11 cellular contexts compared by ENCODE assay signal in the genomic region with DNA sequence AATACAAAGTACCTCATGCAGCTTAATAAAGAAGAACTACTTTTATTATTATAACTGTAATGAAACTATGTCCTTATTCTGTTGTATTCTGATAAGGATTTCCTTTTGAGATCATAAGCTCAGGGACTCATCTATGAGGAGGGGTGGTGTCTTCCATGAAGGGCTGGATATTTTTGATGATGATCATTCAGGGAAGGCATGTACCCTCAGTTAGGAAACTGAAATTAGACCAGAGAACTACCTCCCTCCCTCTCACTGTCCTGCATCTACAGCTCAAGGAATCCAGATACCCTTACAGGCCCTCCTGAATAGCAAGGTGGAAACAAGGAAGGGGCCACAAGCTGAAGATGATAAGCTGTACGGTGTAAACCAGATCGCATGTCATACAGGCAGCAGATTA.
DNase-seq lines count a peak whose midpoint lies in the region; ATAC-seq and TF ChIP-seq lines count a peak whose summit lies in the region.
"Had no signal": no experiment of that assay in that cellular context is flagged by ENCODE, and none has a peak within 500 bp of the region (broad histone marks: within the 10 kb centered on the region; RNA-seq: fewer than 3 reads in every experiment).

No MANE protein-coding gene starts in this region.

- H3K4me1 Mint-ChIP-seq in immature natural killer cell = peaks cover 26 to 44% of the 10 kb centered on the region in 2 donors

- H3K27me3 ChIP-seq in SJSA1 (replicated peaks) (no peaks in the 10 kb centered on the region), skeletal muscle tissue (ENCODE audit: control insufficient read depth in 3 of 3, insufficient read depth in 3 of 3, low read length in 3 of 3) (no peaks in the 10 kb centered on the region)

- H3K36me3 Mint-ChIP-seq in immature natural killer cell = no peaks in the 10 kb centered on the region
- H3K36me3 Mint-ChIP-seq: activated naive CD8-positive, alpha-beta T cell treated with anti-CD3 and anti-CD28 coated beads, Interleukin-2, amount 10 ng/mL, durations not matched to agents 7 days and 5 days had no signal

- H3K4me3 Mint-ChIP-seq in immature natural killer cell = no peak overlapping the region
- H3K4me3 Mint-ChIP-seq: activated naive CD8-positive, alpha-beta T cell treated with anti-CD3 and anti-CD28 coated beads, Interleukin-2, amount 10 ng/mL, durations not matched to agents 7 days and 5 days; stimulated activated effector memory CD8-positive, alpha-beta T cell treated with anti-CD3 and anti-CD28 coated beads, Interleukin-12 subunit alpha, Interleukin-12 subunit beta, amount 100 ng/mL, for 72 hours had no signal

- H3K4me3 ChIP-seq in HEK293 (ENCODE audit: low read depth, low read length) = no peak overlapping the region
- H3K4me3 ChIP-seq in SJSA1 = no peak overlapping the region
- peak overlapping the region; percentile 12 to 55 (median 23) for H3K4me3 ChIP-seq in skeletal muscle tissue (ENCODE audit: low read length in 3 of 3)

- H3K4me1 ChIP-seq in HEK293 (ENCODE audit: control insufficient read depth, insufficient read depth, low read length) = no peaks in the 10 kb centered on the region
- H3K4me1 ChIP-seq in SJSA1 (replicated peaks) = peaks cover 49% of the 10 kb centered on the region
- peaks cover 26 to 51% (median 46%) of the 10 kb centered on the region in 3 donors for H3K4me1 ChIP-seq in skeletal muscle tissue (ENCODE audit: control insufficient read depth in 3 of 3, insufficient read depth in 3 of 3, low read length in 3 of 3)

- H3K9ac ChIP-seq in skeletal muscle tissue (ENCODE audit: low read depth in 1 of 3, low read length in 3 of 3) = peak overlapping the region; percentile 35 to 68 (median 57)

- H3K27ac Mint-ChIP-seq in immature natural killer cell = peak overlapping the region in 4 of 6 donors; percentile 7 to 64 (median 28)
- H3K27ac Mint-ChIP-seq: activated naive CD8-positive, alpha-beta T cell treated with anti-CD3 and anti-CD28 coated beads, Interleukin-2, amount 10 ng/mL, durations not matched to agents 7 days and 5 days had no signal

- H3K9me3 Mint-ChIP-seq in immature natural killer cell = no peaks in the 10 kb centered on the region
- H3K9me3 Mint-ChIP-seq: activated naive CD8-positive, alpha-beta T cell treated with anti-CD3 and anti-CD28 coated beads, Interleukin-2, amount 10 ng/mL, durations not matched to agents 7 days and 5 days; stimulated activated effector memory CD8-positive, alpha-beta T cell treated with anti-CD3 and anti-CD28 coated beads, Interleukin-12 subunit alpha, Interleukin-12 subunit beta, amount 100 ng/mL, for 72 hours had no signal

- H3K27ac ChIP-seq in HEK293 (ENCODE audit: extremely low read depth, low read depth, low read length) = no peak overlapping the region
- H3K27ac ChIP-seq in SJSA1 = peak overlapping the region; percentile 84
- H3K27ac ChIP-seq in skeletal muscle tissue (ENCODE audit: low read depth, low read length) = peak overlapping the region; percentile 86

- POLR2A ChIA-PET in HEK293 (lab: Yijun Ruan, JAX) = interaction anchor here (0.6 to 1.8 kb wide), 4 partner anchors 74 to 130 kb away, joined by 3 to 6 read pairs (median 4); a partner anchor contains a TSS

- H3K9me3 ChIP-seq in HEK293 (ENCODE audit: control insufficient read depth, insufficient read depth, low read depth, low read length) (no peaks in the 10 kb centered on the region), SJSA1 (replicated peaks) (no peaks in the 10 kb centered on the region), skeletal muscle tissue (ENCODE audit: control insufficient read depth in 3 of 3, low read length in 3 of 3) (no peaks in the 10 kb centered on the region)

- no peaks in the 10 kb centered on the region for H3K36me3 ChIP-seq in HEK293 (ENCODE audit: control insufficient read depth in 2 of 2, insufficient read depth in 1 of 2, low read length in 2 of 2)
- no peaks in the 10 kb centered on the region for H3K36me3 ChIP-seq in SJSA1
- no peaks in the 10 kb centered on the region for H3K36me3 ChIP-seq in skeletal muscle tissue (ENCODE audit: control insufficient read depth in 3 of 3, insufficient read depth in 3 of 3, low read length in 3 of 3)

- DNase-seq in SJSA1 (ENCODE audit: low read depth in 1 of 2, low spot score in 2 of 2) = no peak
- DNase-seq in immature natural killer cell = no peak
- DNase-seq in RPMI8226 = no peak
- DNase-seq in NCI-H1436 (lab: John Stamatoyannopoulos, UW) = no peak
- DNase-seq: activated naive CD8-positive, alpha-beta T cell treated with anti-CD3 and anti-CD28 coated beads, Interleukin-2, amount 10 ng/mL, durations not matched to agents 7 days and 5 days; NCI-H2029; stimulated activated CD4-positive, alpha-beta T cell treated with anti-CD3 and anti-CD28 coated beads, Interleukin-4, amount 100 ng/mL, for 1 hour had no signal

- no peak for ATAC-seq in HG03442 (IDR thresholded peaks at IDR 0.05; ENCODE audit: unreplicated experiment)
- ATAC-seq: stimulated activated effector memory CD8-positive, alpha-beta T cell treated with anti-CD3 and anti-CD28 coated beads, Interleukin-12 subunit alpha, Interleukin-12 subunit beta, amount 100 ng/mL, for 72 hours had no signal

- TF ChIP-seq CTCF in HEK293 (tag by site-specific recombination; IDR thresholded peaks at IDR 0.05) = no peak

- CTCF ChIA-PET in HEK293 (lab: Yijun Ruan, JAX) = interaction anchor here (0.7 to 2.1 kb wide), 2 partner anchors 77 to 83 kb away, joined by 3 to 13 read pairs; no protein-coding TSS in a partner anchor

- H3K27me3 Mint-ChIP-seq in immature natural killer cell (ENCODE audit: low read depth in 3 of 3) = peaks cover 4 to 10% (median 5%) of the 10 kb centered on the region in 3 donors

TF ChIP-seq in HEK293, 187 proteins besides CTCF, POLR2A, EP300 and RAD21:
- TF ChIP-seq ZNF596 (tag by site-specific recombination; IDR thresholded peaks at IDR 0.05) (no peak), OSR2 (tag by site-specific recombination; IDR thresholded peaks at IDR 0.05) (no peak), ZNF311 (tag by site-specific recombination; IDR thresholded peaks at IDR 0.05; ENCODE audit: borderline replicate concordance) (no peak), ZBTB17 (tag by site-specific recombination; IDR thresholded peaks at IDR 0.05) (0 out of 2 replicates have a peak, but pooled peaks have one; percentile 32), ZNF600 (tag by site-specific recombination; IDR thresholded peaks at IDR 0.05) (peak; percentile 37; the same call in 1 of the 2 replicates), ZNF561 (tag by site-specific recombination; IDR thresholded peaks at IDR 0.05; ENCODE audit: borderline replicate concordance) (no peak), HOXA7 (CRISPR knock-in tag; IDR thresholded peaks at IDR 0.05; ENCODE audit: borderline replicate concordance) (no peak), ZBTB20 (tag by site-specific recombination; IDR thresholded peaks at IDR 0.05) (peak; percentile 52)
- TF ChIP-seq, protein P1, sequence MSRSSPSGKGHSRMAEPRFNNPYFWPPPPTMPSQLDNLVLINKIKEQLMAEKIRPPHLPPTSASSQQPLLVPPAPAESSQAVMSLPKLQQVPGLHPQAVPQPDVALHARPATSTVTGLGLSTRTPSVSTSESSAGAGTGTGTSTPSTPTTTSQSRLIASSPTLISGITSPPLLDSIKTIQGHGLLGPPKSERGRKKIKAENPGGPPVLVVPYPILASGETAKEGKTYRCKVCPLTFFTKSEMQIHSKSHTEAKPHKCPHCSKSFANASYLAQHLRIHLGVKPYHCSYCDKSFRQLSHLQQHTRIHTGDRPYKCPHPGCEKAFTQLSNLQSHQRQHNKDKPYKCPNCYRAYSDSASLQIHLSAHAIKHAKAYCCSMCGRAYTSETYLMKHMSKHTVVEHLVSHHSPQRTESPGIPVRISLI (tag by site-specific recombination; IDR thresholded peaks at IDR 0.05) = no peak
- TF ChIP-seq, protein P2, sequence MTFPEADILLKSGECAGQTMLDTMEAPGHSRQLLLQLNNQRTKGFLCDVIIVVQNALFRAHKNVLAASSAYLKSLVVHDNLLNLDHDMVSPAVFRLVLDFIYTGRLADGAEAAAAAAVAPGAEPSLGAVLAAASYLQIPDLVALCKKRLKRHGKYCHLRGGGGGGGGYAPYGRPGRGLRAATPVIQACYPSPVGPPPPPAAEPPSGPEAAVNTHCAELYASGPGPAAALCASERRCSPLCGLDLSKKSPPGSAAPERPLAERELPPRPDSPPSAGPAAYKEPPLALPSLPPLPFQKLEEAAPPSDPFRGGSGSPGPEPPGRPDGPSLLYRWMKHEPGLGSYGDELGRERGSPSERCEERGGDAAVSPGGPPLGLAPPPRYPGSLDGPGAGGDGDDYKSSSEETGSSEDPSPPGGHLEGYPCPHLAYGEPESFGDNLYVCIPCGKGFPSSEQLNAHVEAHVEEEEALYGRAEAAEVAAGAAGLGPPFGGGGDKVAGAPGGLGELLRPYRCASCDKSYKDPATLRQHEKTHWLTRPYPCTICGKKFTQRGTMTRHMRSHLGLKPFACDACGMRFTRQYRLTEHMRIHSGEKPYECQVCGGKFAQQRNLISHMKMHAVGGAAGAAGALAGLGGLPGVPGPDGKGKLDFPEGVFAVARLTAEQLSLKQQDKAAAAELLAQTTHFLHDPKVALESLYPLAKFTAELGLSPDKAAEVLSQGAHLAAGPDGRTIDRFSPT (tag by site-specific recombination; IDR thresholded peaks at IDR 0.05) = no peak
- TF ChIP-seq, protein P3, sequence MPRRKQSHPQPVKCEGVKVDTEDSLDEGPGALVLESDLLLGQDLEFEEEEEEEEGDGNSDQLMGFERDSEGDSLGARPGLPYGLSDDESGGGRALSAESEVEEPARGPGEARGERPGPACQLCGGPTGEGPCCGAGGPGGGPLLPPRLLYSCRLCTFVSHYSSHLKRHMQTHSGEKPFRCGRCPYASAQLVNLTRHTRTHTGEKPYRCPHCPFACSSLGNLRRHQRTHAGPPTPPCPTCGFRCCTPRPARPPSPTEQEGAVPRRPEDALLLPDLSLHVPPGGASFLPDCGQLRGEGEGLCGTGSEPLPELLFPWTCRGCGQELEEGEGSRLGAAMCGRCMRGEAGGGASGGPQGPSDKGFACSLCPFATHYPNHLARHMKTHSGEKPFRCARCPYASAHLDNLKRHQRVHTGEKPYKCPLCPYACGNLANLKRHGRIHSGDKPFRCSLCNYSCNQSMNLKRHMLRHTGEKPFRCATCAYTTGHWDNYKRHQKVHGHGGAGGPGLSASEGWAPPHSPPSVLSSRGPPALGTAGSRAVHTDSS (tag by site-specific recombination; IDR thresholded peaks at IDR 0.05) = no peak
TF ChIP-seq in HEK293: peak in this region for 3.

Comparison
In these comparisons a context has a peak if more than half of its experiments do, and no peak if none do; other contexts are left out.
1. H3K4me3 ChIP-seq: peak in skeletal muscle tissue (3 of 3); none in HEK293 (single experiment) and SJSA1 (single experiment).